In the genomic region with DNA sequence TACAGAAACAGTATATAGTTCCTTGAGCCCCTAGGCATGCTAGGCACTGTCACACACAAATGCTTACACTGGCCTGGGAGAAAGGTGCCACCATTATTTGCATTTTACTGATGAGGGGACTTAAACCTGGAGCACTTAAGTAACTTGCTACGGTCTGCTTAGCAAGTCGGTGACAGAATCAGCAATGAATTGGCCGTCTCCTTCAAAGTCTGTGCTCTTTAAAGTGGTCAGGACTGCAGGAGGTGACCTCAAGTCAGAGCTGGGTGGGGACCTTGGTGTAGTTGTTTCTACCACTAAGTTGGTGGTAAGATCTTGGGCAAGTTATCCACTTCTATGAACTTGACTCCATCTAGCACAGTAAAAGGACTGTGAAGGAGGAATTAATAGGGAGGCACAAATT, we compare ENCODE assay signal across 22 cellular contexts.
"Had no signal": no experiment of that assay in that cellular context is flagged by ENCODE, and none has a peak within 500 bp of the region (broad histone marks: within the 10 kb centered on the region; RNA-seq: fewer than 3 reads in every experiment).

No MANE protein-coding gene starts in this region.

- H3K4me1 Mint-ChIP-seq: activated CD4-positive, alpha-beta T cell treated with anti-CD3 and anti-CD28 coated beads, Interleukin-2, amount 10 ng/mL, durations not matched to agents 7 days and 5 days had no signal

- H3K4me1 ChIP-seq: Peyer's patch had no signal

- H3K27ac Mint-ChIP-seq: activated CD4-positive, alpha-beta memory T cell treated with anti-CD3 and anti-CD28 coated beads for 36 hours; activated CD4-positive, alpha-beta T cell treated with anti-CD3 and anti-CD28 coated beads, Interleukin-2, amount 10 ng/mL, durations not matched to agents 7 days and 5 days; activated naive CD8-positive, alpha-beta T cell; T-helper 17 cell had no signal

- H3K9me3 Mint-ChIP-seq: activated CD4-positive, alpha-beta memory T cell treated with anti-CD3 and anti-CD28 coated beads for 36 hours; activated CD4-positive, alpha-beta T cell treated with anti-CD3 and anti-CD28 coated beads, Interleukin-2, amount 10 ng/mL, durations not matched to agents 7 days and 5 days; activated T-cell treated with anti-CD3 and anti-CD28 coated beads, Interleukin-2, amount 50 U/mL, for 4 hours had no signal

- H3K27me3 ChIP-seq: Peyer's patch had no signal

- H3K4me3 Mint-ChIP-seq: activated CD4-positive, alpha-beta memory T cell treated with anti-CD3 and anti-CD28 coated beads for 36 hours; activated CD4-positive, alpha-beta T cell treated with anti-CD3 and anti-CD28 coated beads, Interleukin-2, amount 10 ng/mL, durations not matched to agents 7 days and 5 days; activated naive CD8-positive, alpha-beta T cell; activated T-cell treated with anti-CD3 and anti-CD28 coated beads, Interleukin-2, amount 50 U/mL, for 4 hours had no signal

- H3K36me3 Mint-ChIP-seq: activated CD4-positive, alpha-beta memory T cell treated with anti-CD3 and anti-CD28 coated beads for 36 hours; activated naive CD8-positive, alpha-beta T cell had no signal

- H3K27me3 Mint-ChIP-seq: activated CD4-positive, alpha-beta memory T cell treated with anti-CD3 and anti-CD28 coated beads for 36 hours; activated CD4-positive, alpha-beta T cell treated with anti-CD3 and anti-CD28 coated beads, Interleukin-2, amount 10 ng/mL, durations not matched to agents 7 days and 5 days; activated naive CD8-positive, alpha-beta T cell; T-helper 17 cell had no signal

- H3K9me3 ChIP-seq: Peyer's patch had no signal

- H3K36me3 ChIP-seq: Peyer's patch had no signal

- DNase-seq: activated CD4-positive, alpha-beta memory T cell treated with anti-CD3 and anti-CD28 coated beads for 36 hours; activated CD4-positive, alpha-beta T cell treated with anti-CD3 and anti-CD28 coated beads, Interleukin-2, amount 10 ng/mL, durations not matched to agents 7 days and 5 days; activated CD4-positive, CD25-positive, alpha-beta regulatory T cell; activated CD8-positive, alpha-beta memory T cell treated with anti-CD3 and anti-CD28 coated beads for 24 hours; activated effector memory CD4-positive, alpha-beta T cell treated with anti-CD3 and anti-CD28 coated beads, Interleukin-2, amount 50 U/mL, for 16 hours; activated naive CD4-positive, alpha-beta T cell treated with Interleukin-2 at 50 U/mL for 16 hours; activated T-cell treated with anti-CD3 and anti-CD28 coated beads, Interleukin-2, amount 50 U/mL, for 4 hours; amygdala; Karpas-422; NCI-H1092 treated with DMSO at 0.1 percent for 48 hours; NCI-H1417 treated with DMSO at 0.1 percent for 48 hours; NCI-H187; NCI-H2081; NCI-H510A treated with DMSO at 0.1 percent for 48 hours; NCI-H69; NK-92 treated with Interleukin-12 subunit alpha and Interleukin-12 subunit beta, amount 100 ng/mL, for 24 hours; OCI-M1; Peyer's patch; SHP77 treated with DMSO at 0.1 percent for 48 hours; T-helper 17 cell had no signal

- FAIRE-seq: TTC549 had no signal

- ATAC-seq: activated T-cell treated with anti-CD3 and anti-CD28 coated beads, Interleukin-2, amount 50 U/mL, for 4 hours had no signal

- H3K4me3 ChIP-seq: Peyer's patch had no signal
